ENCODE assay signal across 29 cellular contexts in the genomic region with DNA sequence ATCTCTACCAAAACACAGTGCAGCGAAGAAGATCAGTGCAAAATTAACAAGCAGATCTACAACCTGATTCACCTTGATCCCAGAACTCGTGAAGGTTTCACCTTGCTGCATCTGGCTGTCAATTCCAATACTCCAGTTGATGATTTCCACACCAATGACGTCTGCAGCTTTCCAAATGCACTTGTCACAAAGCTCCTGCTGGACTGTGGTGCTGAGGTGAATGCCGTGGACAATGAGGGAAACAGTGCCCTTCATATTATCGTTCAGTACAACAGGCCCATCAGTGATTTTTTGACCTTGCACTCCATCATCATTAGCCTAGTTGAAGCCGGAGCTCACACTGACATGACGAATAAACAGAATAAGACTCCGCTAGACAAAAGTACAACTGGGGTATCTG. TPM values are rescaled to one million over a fixed set of nuclear protein-coding genes. Genes with fewer than 3 reads are reported as not detected.
A peak's percentile ranks its signal among the peaks of the same experiment; 100 is the strongest.
DNase-seq lines count a peak whose midpoint lies in the region; ATAC-seq, FAIRE-seq and TF ChIP-seq lines count a peak whose summit lies in the region.
"Had no signal": no experiment of that assay in that cellular context is flagged by ENCODE, and none has a peak within 500 bp of the region (broad histone marks: within the 10 kb centered on the region; RNA-seq: fewer than 3 reads in every experiment).

No MANE protein-coding gene starts in this region.

- TF ChIP-seq CTCF in GM12878 (IDR thresholded peaks at IDR 0.05 in 2 of 3, conservative IDR thresholded peaks at IDR 0.05 in 1 of 3; ENCODE audit: control insufficient read depth in 2 of 3, extremely low read depth in 1 of 3, insufficient read depth in 1 of 3, low read depth in 3 of 3, low read length in 3 of 3), result no peak
- no peak for TF ChIP-seq CTCF in heart right ventricle (IDR thresholded peaks at IDR 0.05)
- TF ChIP-seq CTCF in psoas muscle (IDR thresholded peaks at IDR 0.05), result no peak
- TF ChIP-seq CTCF in WERI-Rb-1 (IDR thresholded peaks at IDR 0.05; ENCODE audit: low read depth, low read length), result no peak

- peaks cover 50% of the 10 kb centered on the region for H3K79me2 ChIP-seq in GM12878 (ENCODE audit: control insufficient read depth, insufficient read depth, low read length)

- TF ChIP-seq EP300 in GM12878 (IDR thresholded peaks at IDR 0.05; ENCODE audit: borderline replicate concordance in 1 of 2, control insufficient read depth in 1 of 2, low read depth in 2 of 2, low read length in 2 of 2), result no peak

- H3K9ac ChIP-seq in GM12878 (ENCODE audit: control insufficient read depth, insufficient read depth, low read length), result no peak overlapping the region
- H3K9ac ChIP-seq: BLaER1 treated with 17β-estradiol and CSF1 and Interleukin-3, amounts not matched to agents 10 nM and 100 nM had no signal

- H3K4me1 ChIP-seq in GM12878 (ENCODE audit: control insufficient read depth, insufficient read depth, low read length) (no peaks in the 10 kb centered on the region), heart right ventricle (peaks cover 0 to 98% (median 85%) of the 10 kb centered on the region in 9 donors), psoas muscle (peaks cover 93% of the 10 kb centered on the region)
- H3K4me1 ChIP-seq: HAP-1 had no signal

- H3K9me3 ChIP-seq in GM12878 (replicated peaks; ENCODE audit: control insufficient read depth, insufficient read depth, low read length) (no peaks in the 10 kb centered on the region), heart right ventricle (no peaks in the 10 kb centered on the region), psoas muscle (no peaks in the 10 kb centered on the region), WERI-Rb-1 (ENCODE audit: severe bottlenecking) (no peaks in the 10 kb centered on the region)
- H3K9me3 ChIP-seq: A549; BLaER1 treated with 17β-estradiol and CSF1 and Interleukin-3, amounts not matched to agents 10 nM and 100 nM; HAP-1; SJSA1 had no signal

- no peak for DNase-seq in Right ventricle myocardium inferior (ENCODE audit: missing footprints)
- DNase-seq in cardiac septum (ENCODE audit: low spot score), result no peak
- DNase-seq in GM12878 (ENCODE audit: low read depth, low spot score), result no peak
- no peak for DNase-seq in heart right ventricle
- DNase-seq in psoas muscle, result no peak
- DNase-seq in NCI-H748 treated with DMSO at 0.1 percent for 48 hours (lab: John Stamatoyannopoulos, UW), result no peak
- DNase-seq in WERI-Rb-1, result no peak
- DNase-seq: AML-193; CD4-positive, alpha-beta T cell; DMS53; GOT3; HFFc6; Karpas-422; MV-4-11; NCI-H1105; NCI-H1436 treated with DMSO at 0.1 percent for 48 hours; NCI-H187 treated with DMSO at 0.1 percent for 48 hours; NCI-H2171 treated with DMSO at 0.1 percent for 48 hours; NCI-H345; NCI-H510A treated with DMSO at 0.1 percent for 48 hours; NCI-H82; NK-92 treated with Interleukin-12 subunit alpha and Interleukin-12 subunit beta, amount 100 ng/mL, for 24 hours; PC-3 had no signal

- no peak for TF ChIP-seq POLR2A in GM12878 (IDR thresholded peaks at IDR 0.05; ENCODE audit: low read depth, low read length)

- BruUV-seq in GM12878 (replicated peaks; lab: Mats Ljungman, UMichigan), result TSS peak; percentile 3

- ATAC-seq in Right ventricle myocardium inferior (peak; percentile 43), GM12878 (no peak), heart right ventricle (peak in 7 of 8 donors; percentile 23 to 76 (median 59)), psoas muscle (peak in 3 of 4 donors; percentile 49 to 67 (median 64)), HG02623 (IDR thresholded peaks at IDR 0.05; ENCODE audit: unreplicated experiment) (no peak)
- ATAC-seq: A549, PC-3 had no signal

- in situ Hi-C loops in GM12878 (cut with MboI), result no loop called here

- H2AFZ ChIP-seq in GM12878 (ENCODE audit: control insufficient read depth, low read depth, low read length), result no peak overlapping the region

- no peaks in the 10 kb centered on the region for H4K20me1 ChIP-seq in GM12878 (ENCODE audit: control insufficient read depth, insufficient read depth)

- H3K4me3 ChIP-seq in GM12878 (no peak overlapping the region), heart right ventricle (no peak overlapping the region), psoas muscle (peak overlapping the region; percentile 31), WERI-Rb-1 (ENCODE audit: low read depth, low read length) (no peak overlapping the region)
- H3K4me3 ChIP-seq: A549; BLaER1 treated with 17β-estradiol and CSF1 and Interleukin-3, amounts not matched to agents 10 nM and 100 nM; HAP-1; SJSA1 had no signal

- CTCF ChIA-PET in GM12878 (lab: Yijun Ruan, JAX), result interaction anchor here (2.1 to 2.9 kb wide), 2 partner anchors 9 to 16 kb away, joined by 9 to 14 read pairs; no protein-coding TSS in a partner anchor

- POLR2A ChIA-PET in GM12878 (lab: Charles Lee), result no interaction called here

- TF ChIP-seq RAD21 in GM12878 (IDR thresholded peaks at IDR 0.05; ENCODE audit: insufficient read depth, low read depth, low read length), result no peak

- RAD21 ChIA-PET in GM12878 (lab: Charles Lee; ENCODE audit: unreplicated experiment), result no interaction called here

- no peak overlapping the region for H3K4me2 ChIP-seq in GM12878 (ENCODE audit: control insufficient read depth, insufficient read depth)
- H3K4me2 ChIP-seq: A549; BLaER1 treated with 17β-estradiol and CSF1 and Interleukin-3, amounts not matched to agents 10 nM and 100 nM had no signal

- SMC1A ChIA-PET in GM12878 (lab: Charles Lee; ENCODE audit: uncharacterized antibody, unreplicated experiment), result interaction anchor here (2.4 kb wide), 1 partner anchor 10 kb away, joined by 9 read pairs; no protein-coding TSS in a partner anchor

- no peak for FAIRE-seq in GM12878 (lab: Jason Lieb, UNC)
- FAIRE-seq: A549, G401.6 had no signal

- H3K27ac ChIP-seq in GM12878 (ENCODE audit: control insufficient read depth, insufficient read depth), result no peak overlapping the region
- H3K27ac ChIP-seq in heart right ventricle, result peak overlapping the region in 4 of 10 donors; percentile 4 to 60 (median 26)
- H3K27ac ChIP-seq in psoas muscle, result peak overlapping the region; percentile 97
- H3K27ac ChIP-seq in WERI-Rb-1, result no peak overlapping the region
- H3K27ac ChIP-seq: A549; BLaER1 treated with 17β-estradiol and CSF1 and Interleukin-3, amounts not matched to agents 10 nM and 100 nM; SJSA1 had no signal

- WGBS in GM12878 (ENCODE audit: insufficient coverage, insufficient replicate concordance, low lambda C conversion rate, missing lambda C conversion rate), result 88% methylated on average over 8 of the region's 8 CpGs
- WGBS in heart right ventricle, 2 donors, result 65 to 76% methylated on average over 8 of the region's 8 CpGs
- 74 to 85% (median 83%) methylated on average over 8 of the region's 8 CpGs for WGBS in psoas muscle, 3 donors

- intact Hi-C loops in Right ventricle myocardium inferior (cut with DNase I) (no loop called here), cardiac septum (cut with DNase I) (no loop called here), GM12878 (cut with micrococcal nuclease; ENCODE audit: unreplicated experiment) (no loop called here), heart right ventricle (cut with DNase I) (no loop called here), psoas muscle (cut with DNase I) (loop anchor here (5.0 kb wide), 2 partner anchors 33 to 38 kb away; no protein-coding TSS in a partner anchor)

- H3K36me3 ChIP-seq in GM12878 (ENCODE audit: control insufficient read depth in 2 of 2, insufficient read depth in 2 of 2, low read length in 1 of 2) (peaks cover 15 to 24% of the 10 kb centered on the region in 2 experiments), heart right ventricle (peaks cover 0 to 64% (median 11%) of the 10 kb centered on the region in 9 donors), psoas muscle (ENCODE audit: insufficient read depth in 1 of 2, low read depth in 1 of 2) (peaks cover 4 to 63% of the 10 kb centered on the region in 2 donors), WERI-Rb-1 (peaks cover 39% of the 10 kb centered on the region)

- H3K27me3 ChIP-seq in GM12878 (replicated peaks in 1 of 2; ENCODE audit: control insufficient read depth in 2 of 2, insufficient read depth in 2 of 2, low read length in 1 of 2) (no peaks in the 10 kb centered on the region), heart right ventricle (no peaks in the 10 kb centered on the region), psoas muscle (ENCODE audit: insufficient read depth in 3 of 3, low read length in 2 of 3) (no peaks in the 10 kb centered on the region), WERI-Rb-1 (ENCODE audit: insufficient read depth, low read depth, severe bottlenecking) (no peaks in the 10 kb centered on the region)
- H3K27me3 ChIP-seq: BLaER1 treated with 17β-estradiol and CSF1 and Interleukin-3, amounts not matched to agents 10 nM and 100 nM; SJSA1 had no signal

TF ChIP-seq in GM12878, 131 proteins besides CTCF, POLR2A, EP300 and RAD21 (continues in another document):
- no peak for TF ChIP-seq CBFB (IDR thresholded peaks at IDR 0.05; ENCODE audit: low read depth)
- no peak for TF ChIP-seq ATF7 (IDR thresholded peaks at IDR 0.05; ENCODE audit: low read depth)
- TF ChIP-seq CBX3 (IDR thresholded peaks at IDR 0.05; ENCODE audit: borderline replicate concordance, low read depth), result no peak

RNA-seq across cellular contexts. Expression of gene FEM1B, which starts 13.2 kb away (rescaled TPM):
- total RNA-seq in Right ventricle myocardium inferior (48.9 TPM), cardiac septum (114 TPM), GM12878 (2014; rRNA removed) (27.0 and 29.0 TPM in 2 replicates), GM12878 (2014; rRNA removed; fragmentation: Illumina TruSeq; extraction: Trizol) (29.0 and 31.4 TPM in 2 replicates), GM12878 (2021) (34.1 and 36.4 TPM in 2 replicates), heart right ventricle (100 to 1,000 TPM in 1 of 10 donors, 10 to 100 TPM in 9; 39.9 to 101 (median 76.5) TPM), psoas muscle (100 to 1,000 TPM in 2 of 4 donors, 10 to 100 TPM in 2; 69.3 to 188 (median 111) TPM)
- total RNA-seq in GM12878 (2013; cell fraction: nucleolus; rRNA removed), result 45.1 and 48.9 TPM in 2 replicates
- 7.7 TPM for polyA plus RNA-seq in GM12878 (2011; ENCODE audit: low read depth)
- polyA plus RNA-seq in GM12878 (2011; rRNA removed) (49.4 and 61.1 TPM in 2 replicates), GM12878 (2014; fragmentation: Illumina TruSeq; extraction: Trizol) (20.2 and 24.7 TPM in 2 replicates), GM12878 (2014; fragmentation: Nextera tagmentation; extraction: Ambion mirVana) (1 to 10 TPM; 5.5 to 5.7 TPM), GM12878 (2014; rRNA removed) (12.2 and 16.3 TPM in 2 replicates), GM12878 (2016; fragmentation: Nextera tagmentation; extraction: Ambion mirVana) (10 to 100 TPM; 14.4 to 14.6 TPM), heart right ventricle (10 to 100 TPM; 10.5 to 22.0 TPM), psoas muscle (10 to 100 TPM; 23.5 to 68.0 (median 48.1) TPM)
- 34.1 and 36.7 TPM in 2 replicates for polyA plus RNA-seq in GM12878 (2011; cell fraction: cytosol; rRNA removed)
- polyA plus RNA-seq in GM12878 (2011; cell fraction: nucleus; rRNA removed), result 22.9 and 30.8 TPM in 2 replicates
- polyA plus RNA-seq in GM12878 (2012), result 12.4 and 13.7 TPM in 2 replicates
- 171 and 274 TPM in 2 replicates for polyA minus RNA-seq in GM12878 (2011; rRNA and poly(A)+ RNA removed)
- 61.7 and 81.0 TPM in 2 replicates for polyA minus RNA-seq in GM12878 (2011; cell fraction: cytosol; rRNA and poly(A)+ RNA removed)
- polyA minus RNA-seq in GM12878 (2011; cell fraction: nucleus; rRNA and poly(A)+ RNA removed), result 28.7 and 36.5 TPM in 2 replicates

Comparison
In these comparisons a context has a peak if more than half of its experiments do, and no peak if none do; other contexts are left out.
1. ATAC-seq: peak in Right ventricle myocardium inferior (single experiment), heart right ventricle (7 of 8) and psoas muscle (3 of 4); none in GM12878 (single experiment) and HG02623 (single experiment).
2. intact Hi-C loops: an anchor here in psoas muscle (5.0 kb wide); none called in Right ventricle myocardium inferior, cardiac septum, GM12878 and heart right ventricle.